Comparison of ENCODE assay signal across 9 cellular contexts in the genomic region with DNA sequence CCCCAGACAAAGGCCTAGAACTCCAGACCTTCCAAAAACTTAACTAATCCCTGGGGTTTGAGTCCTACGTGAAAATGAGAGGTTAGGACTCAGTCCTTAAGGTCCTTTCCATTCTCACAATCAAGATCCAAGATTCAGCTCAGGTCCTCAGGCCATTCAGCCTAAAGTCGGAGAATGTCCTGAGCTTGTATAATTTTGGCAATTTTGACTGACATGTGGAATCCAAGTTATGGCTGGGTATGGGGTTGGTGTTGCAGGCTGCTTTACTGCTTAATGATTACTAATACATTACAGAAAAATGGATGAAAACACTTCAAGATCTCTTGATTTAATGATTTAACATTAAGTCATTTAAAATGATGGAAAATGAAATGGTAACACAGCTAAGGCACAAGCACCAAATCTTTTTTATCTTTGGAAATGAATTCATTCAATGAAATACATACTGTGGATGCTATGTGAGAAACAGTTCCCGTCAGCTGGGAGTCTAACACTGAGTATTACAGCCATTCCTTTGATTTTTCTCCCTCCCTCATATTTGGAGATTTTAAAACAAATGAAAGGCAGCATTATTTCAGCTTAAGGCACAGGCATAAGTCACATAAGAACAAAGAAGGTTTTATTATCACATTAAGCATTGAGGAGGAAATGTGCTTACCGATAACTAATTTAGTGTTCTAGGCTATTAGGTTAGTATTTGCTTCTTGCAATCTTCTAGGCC. TPM values are rescaled to one million over a fixed set of nuclear protein-coding genes. Genes with fewer than 3 reads are reported as not detected.
A peak's percentile ranks its signal among the peaks of the same experiment; 100 is the strongest.
DNase-seq lines count a peak whose midpoint lies in the region; ATAC-seq and TF ChIP-seq lines count a peak whose summit lies in the region.
"Had no signal": no experiment of that assay in that cellular context is flagged by ENCODE, and none has a peak within 500 bp of the region (broad histone marks: within the 10 kb centered on the region; RNA-seq: fewer than 3 reads in every experiment).

No MANE protein-coding gene starts in this region.

- H3K27me3 ChIP-seq in right cardiac atrium (ENCODE audit: control insufficient read depth, insufficient read depth) (no peaks in the 10 kb centered on the region), mucosa of rectum (ENCODE audit: control insufficient read depth in 2 of 2, insufficient read depth in 2 of 2, low read length in 2 of 2) (no peaks in the 10 kb centered on the region)

- H3K27ac ChIP-seq in right cardiac atrium (ENCODE audit: low read length): peak overlapping the region; percentile 49
- peak overlapping the region; percentile 90 for H3K27ac ChIP-seq in mucosa of rectum (ENCODE audit: low read depth in 2 of 2, low read length in 2 of 2)
- no peak overlapping the region for H3K27ac ChIP-seq in urinary bladder (ENCODE audit: low read depth)

- ATAC-seq in right cardiac atrium (no peak), Right ventricle myocardium superior (ENCODE audit: poor library complexity) (no peak)

- H3K9me3 ChIP-seq in right cardiac atrium (ENCODE audit: control insufficient read depth, low read length): no peaks in the 10 kb centered on the region
- H3K9me3 ChIP-seq in mucosa of rectum (ENCODE audit: control insufficient read depth in 2 of 2, low read length in 2 of 2): no peaks in the 10 kb centered on the region

- in situ Hi-C loops in astrocyte of the spinal cord (cut with HindIII; ENCODE audit: low sequenced_read_pairs): no loop called here

- H3K9ac ChIP-seq in mucosa of rectum (ENCODE audit: low read depth in 1 of 2, low read length in 2 of 2): peak overlapping the region; percentile 68 to 92

- intact Hi-C loops in right cardiac atrium (cut with DNase I): no loop called here
- intact Hi-C loops in Right ventricle myocardium superior (cut with DNase I): no loop called here

- peak overlapping the region; percentile 74 for H3K4me3 ChIP-seq in right cardiac atrium (ENCODE audit: low read length)
- H3K4me3 ChIP-seq in astrocyte of the spinal cord (ENCODE audit: low read depth, low read length): peak overlapping the region; percentile 78
- peak overlapping the region; percentile 69 to 97 for H3K4me3 ChIP-seq in mucosa of rectum (ENCODE audit: low read length in 2 of 2)
- H3K4me3 ChIP-seq in urinary bladder (ENCODE audit: low read depth, low read length): peak overlapping the region; percentile 52

- no peaks in the 10 kb centered on the region for H3K36me3 ChIP-seq in mucosa of rectum (ENCODE audit: control insufficient read depth in 2 of 2, insufficient read depth in 2 of 2, low read length in 2 of 2)
- H3K36me3 ChIP-seq in urinary bladder (ENCODE audit: insufficient read depth): no peaks in the 10 kb centered on the region

- DNase-seq in right cardiac atrium: no peak
- no peak for DNase-seq in Right ventricle myocardium superior
- DNase-seq in astrocyte of the spinal cord (ENCODE audit: low read depth, low spot score): no peak
- no peak for DNase-seq in GDM1 (lab: John Stamatoyannopoulos, UW)
- no peak for DNase-seq in SHP77 treated with DMSO at 0.1 percent for 48 hours (lab: John Stamatoyannopoulos, UW)
- DNase-seq in SIG-M5 treated with dmso at 0.1 percent for 504 hours (lab: John Stamatoyannopoulos, UW; ENCODE audit: unreplicated experiment): no peak
- DNase-seq: NCI-H345 had no signal

- TF ChIP-seq CTCF in astrocyte of the spinal cord (IDR thresholded peaks at IDR 0.05; ENCODE audit: low read depth, low read length): no peak

- WGBS in right cardiac atrium: 46% methylated on average over 4 of the region's 4 CpGs
- WGBS in urinary bladder: 61% methylated on average over 4 of the region's 4 CpGs

- H3K4me1 ChIP-seq in right cardiac atrium (ENCODE audit: control insufficient read depth, insufficient read depth, low read length) (peaks cover 5% of the 10 kb centered on the region), mucosa of rectum (ENCODE audit: control insufficient read depth in 2 of 2, insufficient read depth in 2 of 2, low read length in 2 of 2) (peaks cover 11 to 21% of the 10 kb centered on the region in 2 donors), urinary bladder (ENCODE audit: insufficient read depth) (no peaks in the 10 kb centered on the region)

RNA-seq across cellular contexts. Expression of a gene that starts 1.3 kb away (rescaled TPM):
- total RNA-seq in right cardiac atrium (1 to 10 TPM; 5.3 to 6.5 (median 5.8) TPM), Right ventricle myocardium superior (7.9 TPM), urinary bladder (39.5 TPM)
- polyA plus RNA-seq in right cardiac atrium (3.0 TPM), urinary bladder (4.9 TPM)
